8 cellular contexts compared by ENCODE assay signal in the genomic region with DNA sequence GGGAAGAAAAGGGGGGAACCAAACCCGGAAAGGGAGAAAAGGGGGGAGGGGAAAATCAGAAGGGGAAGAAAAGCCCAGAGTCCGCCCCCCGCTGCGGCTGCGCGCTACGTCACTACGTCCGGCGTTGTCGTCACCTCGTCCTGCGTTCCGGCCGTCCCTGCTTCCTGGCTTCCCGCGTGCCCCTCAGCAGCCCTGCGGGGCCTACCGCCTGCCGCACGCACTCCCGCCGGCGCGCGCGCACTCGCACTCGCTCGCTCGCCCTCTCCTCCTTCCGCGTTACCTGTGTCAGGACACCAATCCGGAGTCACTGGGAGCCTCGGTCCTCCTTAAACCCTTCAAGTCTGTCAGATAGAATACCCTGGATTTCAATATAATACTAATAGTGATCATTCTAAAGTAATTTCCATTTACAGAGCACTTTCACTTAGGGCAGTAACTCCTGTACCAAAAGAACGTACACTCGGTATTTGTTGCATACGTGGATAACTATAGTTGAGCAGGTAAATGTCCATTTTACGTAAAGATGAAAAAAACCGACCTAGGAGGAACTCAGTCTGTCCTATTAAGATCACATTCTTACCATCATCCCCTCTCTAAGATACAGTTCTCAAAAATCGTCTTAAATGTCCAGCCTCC. TPM values are rescaled to one million over a fixed set of nuclear protein-coding genes. Genes with fewer than 3 reads are reported as not detected.
DNase-seq lines count a peak whose midpoint lies in the region; ATAC-seq and TF ChIP-seq lines count a peak whose summit lies in the region.

A gene (minus strand): TSS at position 113 of the 636 bp plus-strand sequence. CDS start 120,615 bp downstream, outside the sequence.

- TF ChIP-seq CTCF in GM13977 (IDR thresholded peaks at IDR 0.05; ENCODE audit: extremely low read depth, insufficient read depth, missing control alignments) (no peak), tibial nerve (IDR thresholded peaks at IDR 0.05) (peak in 1 of 5 experiments; percentile 43)

- H3K9ac ChIP-seq in trophoblast cell (ENCODE audit: low read length): peak within 1 kb of the TSS; percentile 87

- DNase-seq in GM13977 (ENCODE audit: low spot score): peak; percentile 98
- DNase-seq in NCI-H146 (lab: John Stamatoyannopoulos, UW): peak; percentile 96
- DNase-seq in T-cell: peak; percentile 89 to 96 (median 94)
- DNase-seq in cardiac septum (ENCODE audit: low spot score): peak; percentile 98
- DNase-seq in trophoblast cell: peak; percentile 96 to 97
- peak; percentile 86 to 89 for DNase-seq in tibial nerve (ENCODE audit: low spot score in 2 of 2)

- H3K27ac ChIP-seq in adipose tissue (ENCODE audit: low read depth, low read length) (peak within 1 kb of the TSS; percentile 8), trophoblast cell (ENCODE audit: low read depth, low read length) (peak within 1 kb of the TSS; percentile 81), tibial nerve (peak within 1 kb of the TSS; percentile 89 to 96 (median 92))

- H3K36me3 Mint-ChIP-seq in T-cell: peaks cover 5% of the 10 kb centered on the region

- H3K4me2 ChIP-seq in trophoblast cell (ENCODE audit: low read length): peak within 1 kb of the TSS; percentile 96

- H3K14ac ChIP-seq in trophoblast cell (ENCODE audit: low read length): peak within 1 kb of the TSS; percentile 65

- no peak within 1 kb of the TSS for H2BK12ac ChIP-seq in trophoblast cell (ENCODE audit: low read length)

- H3K4me1 Mint-ChIP-seq in T-cell: peaks cover 38 to 48% (median 48%) of the 10 kb centered on the region in 3 donors

- TF ChIP-seq EP300 in tibial nerve (IDR thresholded peaks at IDR 0.05): peak; percentile 63 to 98

- H2AFZ ChIP-seq in trophoblast cell (ENCODE audit: insufficient read depth, low read length, poor library complexity): peak within 1 kb of the TSS; percentile 45

- no peaks in the 10 kb centered on the region for H3K9me3 Mint-ChIP-seq in T-cell

- H4K91ac ChIP-seq in trophoblast cell (ENCODE audit: low read depth, low read length): peak within 1 kb of the TSS; percentile 86

- POLR2A ChIA-PET in T-cell (lab: Charles Lee): no interaction called here

- H3K9me3 ChIP-seq in trophoblast cell (ENCODE audit: insufficient read depth, low read depth, low read length) (no peaks in the 10 kb centered on the region), tibial nerve (no peaks in the 10 kb centered on the region)

- peak within 1 kb of the TSS; percentile 99 for H3K27ac Mint-ChIP-seq in T-cell

- no peaks in the 10 kb centered on the region for H3K36me3 ChIP-seq in trophoblast cell (ENCODE audit: control insufficient read depth in 1 of 2, insufficient read depth in 2 of 2, low read length in 2 of 2)
- no peaks in the 10 kb centered on the region for H3K36me3 ChIP-seq in tibial nerve

- H3K4me1 ChIP-seq in trophoblast cell (ENCODE audit: control insufficient read depth in 1 of 2, insufficient read depth in 2 of 2, low read length in 2 of 2) (peaks cover 0 to 2% of the 10 kb centered on the region in 2 experiments), tibial nerve (peaks cover 0 to 33% (median 6%) of the 10 kb centered on the region in 4 donors)

- WGBS in adipose tissue, 3 donors: 1 to 3% (median 1%) methylated on average over 27 to 41 of the region's 41 CpGs
- no CpG with 5 or more reads among the region's 41 CpGs for WGBS in trophoblast cell (ENCODE audit: extremely low coverage, insufficient coverage, insufficient read length)
- whole genome bisulfite sequencing in tibial nerve, 2 donors: 2 to 3% methylated on average over 41 of the region's 41 CpGs

- H3K79me1 ChIP-seq in trophoblast cell (ENCODE audit: low read length): peaks cover 8% of the 10 kb centered on the region

- H2BK5ac ChIP-seq in trophoblast cell (ENCODE audit: low read depth, low read length, poor library complexity): peak within 1 kb of the TSS; percentile 73

- H3K27me3 ChIP-seq in trophoblast cell (ENCODE audit: insufficient read depth, low read length) (no peaks in the 10 kb centered on the region), tibial nerve (no peaks in the 10 kb centered on the region)

- H4K12ac ChIP-seq in trophoblast cell (ENCODE audit: low read depth, low read length): peak within 1 kb of the TSS; percentile 34

- H3K4me3 ChIP-seq in trophoblast cell (ENCODE audit: low read depth, low read length) (peak within 1 kb of the TSS; percentile 80), tibial nerve (peak within 1 kb of the TSS; percentile 65 to 79 (median 72))

- no peak within 1 kb of the TSS for H2BK120ac ChIP-seq in trophoblast cell (ENCODE audit: insufficient read depth, low read length, poor library complexity)

- peaks cover 2% of the 10 kb centered on the region for H3K79me2 ChIP-seq in trophoblast cell (ENCODE audit: control insufficient read depth, insufficient read depth, low read length, poor library complexity)

- in situ Hi-C loops in GM13977 (cut with MboI; ENCODE audit: low pct_unique_long_range_greater_than_20kb, low sequenced_read_pairs, unreplicated experiment): no loop called here

- CTCF ChIA-PET in T-cell (lab: Charles Lee): interaction anchor here in 1 of 2 donors (0.6 kb wide), 1 partner anchor 328 kb away, joined by 4 read pairs; no protein-coding TSS in a partner anchor

- peak within 1 kb of the TSS; percentile 88 to 99 (median 97) for H3K4me3 Mint-ChIP-seq in T-cell

- peak within 1 kb of the TSS; percentile 88 for H4K8ac ChIP-seq in trophoblast cell (ENCODE audit: low read depth, low read length)

- peak within 1 kb of the TSS; percentile 61 for H3K18ac ChIP-seq in trophoblast cell (ENCODE audit: low read length)

- no peak within 1 kb of the TSS for H2AK5ac ChIP-seq in trophoblast cell (ENCODE audit: low read length)

- H3K4ac ChIP-seq in trophoblast cell (ENCODE audit: low read depth, low read length): peak within 1 kb of the TSS; percentile 64

- TF ChIP-seq POLR2A in tibial nerve (IDR thresholded peaks at IDR 0.05): peak; percentile 87 to 90

- intact Hi-C loops in cardiac septum (cut with DNase I): loop anchor here (2.0 kb wide), 1 partner anchor 22 kb away; no protein-coding TSS in a partner anchor

- peak within 1 kb of the TSS; percentile 76 for H3K23ac ChIP-seq in trophoblast cell (ENCODE audit: low read length)

- no peaks in the 10 kb centered on the region for H3K27me3 Mint-ChIP-seq in T-cell

- peak; percentile 93 for ATAC-seq in HG02870 (IDR thresholded peaks at IDR 0.05; ENCODE audit: unreplicated experiment)
- ATAC-seq in T-cell (replicated peaks in 1 of 4): peak; percentile 95 to 96 (median 95)

RNA-seq across cellular contexts. Expression of the gene that starts here (rescaled TPM):
- total RNA-seq in T-cell (100 to 1,000 TPM in 2 of 5 donors, 10 to 100 TPM in 3; 88.3 to 122 (median 94.7) TPM), cardiac septum (77.7 TPM), tibial nerve (10 to 100 TPM; 31.0 to 51.9 (median 41.6) TPM)
- 10 to 100 TPM; 11.7 to 24.2 (median 18.1) TPM for polyA plus RNA-seq in adipose tissue
- 24.2 and 24.9 TPM in 2 replicates for polyA plus RNA-seq in trophoblast cell (2013)

Comparison
In these comparisons a context has a peak if more than half of its experiments do, and no peak if none do; other contexts are left out.
1. Peak in every context shown above with its lines: DNase-seq, ATAC-seq, H3K4me3 ChIP-seq and H3K27ac ChIP-seq.
2. H3K27ac ChIP-seq: peak in every context shown above with its lines; median percentile 92 in tibial nerve; 81 in trophoblast cell; 8 in adipose tissue.